Comparison of ENCODE assay signal across 8 cellular contexts in genomic region chr3:77254967-77255831, GRCh38.
DNase-seq lines count a peak whose midpoint lies in the region; ATAC-seq and TF ChIP-seq lines count a peak whose summit lies in the region.

No MANE protein-coding gene starts in this region.

- no peak overlapping the region for H3K27ac Mint-ChIP-seq in stimulated activated naive CD8-positive, alpha-beta T cell treated with anti-CD3 and anti-CD28 coated beads, Interleukin-15, amount 100 ng/mL, for 72 hours

- intact Hi-C loops in head of caudate nucleus (cut with DNase I), result loop anchor here (5.0 kb wide), 1 partner anchor 218 kb away; no protein-coding TSS in a partner anchor
- intact Hi-C loops in sciatic nerve (cut with DNase I), result no loop called here

- peak; percentile 87 for TF ChIP-seq CTCF in VCaP (conservative IDR thresholded peaks at IDR 0.05)

- no peak for ATAC-seq in stimulated activated naive CD8-positive, alpha-beta T cell treated with anti-CD3 and anti-CD28 coated beads, Interleukin-15, Interleukin-2, amounts not matched to agents 100 U/mL and 50 U/mL, for 24 hours
- ATAC-seq in stimulated activated naive CD8-positive, alpha-beta T cell treated with anti-CD3 and anti-CD28 coated beads, Interleukin-15, amount 100 ng/mL, for 72 hours, result no peak
- peak; percentile 88 for ATAC-seq in HG02798 (IDR thresholded peaks at IDR 0.05; ENCODE audit: poor library complexity, unreplicated experiment)
- peak; percentile 50 for ATAC-seq in sciatic nerve
- ATAC-seq in HG03280 (IDR thresholded peaks at IDR 0.05; ENCODE audit: unreplicated experiment), result no peak

- H3K9me3 Mint-ChIP-seq in stimulated activated naive CD8-positive, alpha-beta T cell treated with anti-CD3 and anti-CD28 coated beads, Interleukin-15, amount 100 ng/mL, for 72 hours, result peaks cover 0 to 11% of the 10 kb centered on the region in 2 donors

- no peak overlapping the region for H3K4me3 Mint-ChIP-seq in stimulated activated naive CD8-positive, alpha-beta T cell treated with anti-CD3 and anti-CD28 coated beads, Interleukin-15, amount 100 ng/mL, for 72 hours

- H3K27ac ChIP-seq in VCaP, result no peak overlapping the region

- H3K4me1 Mint-ChIP-seq in stimulated activated naive CD8-positive, alpha-beta T cell treated with anti-CD3 and anti-CD28 coated beads, Interleukin-15, amount 100 ng/mL, for 72 hours, result no peaks in the 10 kb centered on the region

- DNase-seq in stimulated activated naive CD8-positive, alpha-beta T cell treated with anti-CD3 and anti-CD28 coated beads, Interleukin-15, Interleukin-2, amounts not matched to agents 100 U/mL and 50 U/mL, for 24 hours, result peak; percentile 11
- DNase-seq in stimulated activated naive CD8-positive, alpha-beta T cell treated with anti-CD3 and anti-CD28 coated beads, Interleukin-15, amount 100 ng/mL, for 72 hours, result no peak
- DNase-seq in NCI-H187 treated with DMSO at 0.1 percent for 48 hours (lab: John Stamatoyannopoulos, UW) (peak; percentile 18), head of caudate nucleus (peak in 26 of 42 donors; percentile 10 to 81 (median 49)), sciatic nerve (ENCODE audit: low spot score) (no peak)

- no peaks in the 10 kb centered on the region for H3K27me3 Mint-ChIP-seq in stimulated activated naive CD8-positive, alpha-beta T cell treated with anti-CD3 and anti-CD28 coated beads, Interleukin-15, amount 100 ng/mL, for 72 hours

Comparison
In these comparisons a context has a peak if more than half of its experiments do, and no peak if none do; other contexts are left out.
1. DNase-seq: peak in stimulated activated naive CD8-positive, alpha-beta T cell treated with anti-CD3 and anti-CD28 coated beads, Interleukin-15, Interleukin-2, amounts not matched to agents 100 U/mL and 50 U/mL, for 24 hours (single experiment), NCI-H187 treated with DMSO at 0.1 percent for 48 hours (single experiment) and head of caudate nucleus (26 of 42); none in stimulated activated naive CD8-positive, alpha-beta T cell treated with anti-CD3 and anti-CD28 coated beads, Interleukin-15, amount 100 ng/mL, for 72 hours (0 of 2) and sciatic nerve (single experiment).
2. ATAC-seq: peak in HG02798 (single experiment) and sciatic nerve (single experiment); none in stimulated activated naive CD8-positive, alpha-beta T cell treated with anti-CD3 and anti-CD28 coated beads, Interleukin-15, Interleukin-2, amounts not matched to agents 100 U/mL and 50 U/mL, for 24 hours (single experiment), stimulated activated naive CD8-positive, alpha-beta T cell treated with anti-CD3 and anti-CD28 coated beads, Interleukin-15, amount 100 ng/mL, for 72 hours (single experiment) and HG03280 (single experiment).